ENCODE assay signal across 10 cellular contexts in the genomic region with DNA sequence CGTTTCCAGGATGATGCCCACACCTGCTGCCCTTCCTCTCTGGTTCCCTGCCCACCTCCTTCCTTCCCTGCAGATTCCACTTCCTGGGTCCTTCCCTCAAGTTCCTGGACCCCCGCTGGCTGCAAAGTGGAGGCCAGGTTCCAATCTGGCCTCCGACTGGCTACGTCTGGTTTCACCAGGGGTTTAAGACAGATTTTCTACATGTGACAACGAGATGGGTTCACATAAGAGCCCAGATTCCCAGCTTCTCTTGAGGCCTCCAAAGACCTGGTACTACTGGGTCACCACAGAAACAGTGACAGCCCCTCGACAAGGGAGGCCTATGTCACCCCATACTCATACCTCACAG. TPM values are rescaled to one million over a fixed set of nuclear protein-coding genes. Genes with fewer than 3 reads are reported as not detected.
DNase-seq lines count a peak whose midpoint lies in the region; ATAC-seq, FAIRE-seq and TF ChIP-seq lines count a peak whose summit lies in the region.
"Had no signal": no experiment of that assay in that cellular context is flagged by ENCODE, and none has a peak within 500 bp of the region (broad histone marks: within the 10 kb centered on the region; RNA-seq: fewer than 3 reads in every experiment).

No MANE protein-coding gene starts in this region.

- no peaks in the 10 kb centered on the region for H3K9me1 ChIP-seq in endothelial cell of umbilical vein (replicated peaks; ENCODE audit: control insufficient read depth, extremely low read depth, insufficient read depth, low read length)

- H3K36me3 Mint-ChIP-seq in CD8-positive, alpha-beta memory T cell = peaks cover 3 to 16% (median 3%) of the 10 kb centered on the region in 3 donors

- BruUV-seq in PC-9 (replicated peaks; lab: Mats Ljungman, UMichigan) (no TSS peak), endothelial cell of umbilical vein (replicated peaks; lab: Mats Ljungman, UMichigan) (no TSS peak)

- POLR2A ChIA-PET in CD8-positive, alpha-beta memory T cell (lab: Charles Lee) = no interaction called here
- POLR2A ChIA-PET in PC-9 (lab: Charles Lee; ENCODE audit: unreplicated experiment) (interaction anchor here (0.7 kb wide), 1 partner anchor 14 kb away, joined by 3 read pairs; no protein-coding TSS in a partner anchor), endothelial cell of umbilical vein (lab: Charles Lee) (no interaction called here), HEK293T (lab: Yijun Ruan, JAX) (interaction anchor here (1.5 kb wide), 1 partner anchor 16 kb away, joined by 4 read pairs; the partner anchor contains the start of gene SQSTM1)

- ATAC-seq in HG02840 (IDR thresholded peaks at IDR 0.05; ENCODE audit: low FRiP score, unreplicated experiment) = no peak

- H3K79me2 ChIP-seq in PC-9 (ENCODE audit: low read depth) = peaks cover 54% of the 10 kb centered on the region
- H3K79me2 ChIP-seq in endothelial cell of umbilical vein (ENCODE audit: control insufficient read depth, insufficient read depth, low read length) = peaks cover 33% of the 10 kb centered on the region

- H2AFZ ChIP-seq in PC-9 (no peak overlapping the region), endothelial cell of umbilical vein (ENCODE audit: low read depth, low read length) (no peak overlapping the region)

- no peak for DNase-seq in CD8-positive, alpha-beta memory T cell
- DNase-seq in PC-9 (no peak), endothelial cell of umbilical vein (ENCODE audit: low read depth, low spot score) (no peak), posterior vena cava (ENCODE audit: low spot score) (peak; percentile 56), HEK293T (ENCODE audit: extremely low spot score) (no peak), kidney tubule cell (ENCODE audit: low spot score) (no peak), dermis blood vessel endothelial cell (no peak)

- H4K20me1 ChIP-seq in PC-9 (ENCODE audit: insufficient read depth) (peaks cover 42% of the 10 kb centered on the region), endothelial cell of umbilical vein (replicated peaks; ENCODE audit: control insufficient read depth, extremely low read depth, insufficient read depth, low read length) (no peaks in the 10 kb centered on the region)

- FAIRE-seq in endothelial cell of umbilical vein (lab: Jason Lieb, UNC) = no peak

- intact Hi-C loops in PC-9 (cut with micrococcal nuclease; ENCODE audit: unreplicated experiment) (loop anchor here (10.0 kb wide), 1 partner anchor 100 kb away; the partner anchor contains the start of gene TBC1D9B), endothelial cell of umbilical vein (cut with micrococcal nuclease) (loop anchor here (1.0 to 5.0 kb wide), 2 partner anchors 54 to 268 kb away; partner anchors contain the start of genes MRNIP and RNF130), posterior vena cava (cut with DNase I) (no loop called here)

- H3K4me1 ChIP-seq in CD8-positive, alpha-beta memory T cell (ENCODE audit: insufficient read depth, low read length) = peaks cover 33% of the 10 kb centered on the region
- H3K4me1 ChIP-seq in PC-9 (replicated peaks; ENCODE audit: insufficient read depth) (peaks cover 40% of the 10 kb centered on the region), endothelial cell of umbilical vein (ENCODE audit: control insufficient read depth, extremely low read depth, insufficient read depth, low read length) (peaks cover 23% of the 10 kb centered on the region)

- no peak for TF ChIP-seq CTCF in PC-9 (conservative IDR thresholded peaks at IDR 0.05)
- TF ChIP-seq CTCF in endothelial cell of umbilical vein (IDR thresholded peaks at IDR 0.05; ENCODE audit: extremely low read depth in 1 of 2, insufficient read depth in 1 of 2, low read depth in 1 of 2, low read length in 2 of 2) = no peak

- H3K36me3 ChIP-seq in CD8-positive, alpha-beta memory T cell (ENCODE audit: insufficient read depth, low read length) = no peaks in the 10 kb centered on the region
- no peaks in the 10 kb centered on the region; the same call in none of the 2 replicates for H3K36me3 ChIP-seq in PC-9 (ENCODE audit: low read depth)
- H3K36me3 ChIP-seq in endothelial cell of umbilical vein (ENCODE audit: control insufficient read depth in 2 of 2, extremely low read depth in 1 of 2, insufficient read depth in 2 of 2, low read length in 2 of 2) = peaks cover 3 to 21% of the 10 kb centered on the region in 2 experiments

- peak overlapping the region; percentile 82 to 95 (median 86) for H3K4me3 Mint-ChIP-seq in CD8-positive, alpha-beta memory T cell

- H3K4me3 ChIP-seq in CD8-positive, alpha-beta memory T cell (ENCODE audit: low read length) = peak overlapping the region; percentile 24
- H3K4me3 ChIP-seq in PC-9 (peak overlapping the region; percentile 98; the same call in 1 of the 2 replicates), endothelial cell of umbilical vein (replicated peaks in 1 of 3; ENCODE audit: insufficient read depth in 1 of 3, low read depth in 1 of 3, low read length in 3 of 3) (peak overlapping the region in 1 of 3 experiments; percentile 5)

- H3K9me3 ChIP-seq in CD8-positive, alpha-beta memory T cell (ENCODE audit: low read length) = no peaks in the 10 kb centered on the region
- H3K9me3 ChIP-seq in PC-9 (ENCODE audit: insufficient read depth, low read depth) (no peaks in the 10 kb centered on the region), endothelial cell of umbilical vein (replicated peaks; ENCODE audit: control insufficient read depth, insufficient read depth, low read length) (no peaks in the 10 kb centered on the region)
- H3K9me3 ChIP-seq: tibial nerve had no signal

- H3K27me3 ChIP-seq in CD8-positive, alpha-beta memory T cell (ENCODE audit: insufficient read depth, low read length, poor library complexity, severe bottlenecking) = no peaks in the 10 kb centered on the region
- no peaks in the 10 kb centered on the region for H3K27me3 ChIP-seq in PC-9 (ENCODE audit: insufficient read depth, low read depth)
- H3K27me3 ChIP-seq in endothelial cell of umbilical vein (ENCODE audit: control insufficient read depth in 2 of 2, insufficient read depth in 2 of 2, low read length in 2 of 2) = no peaks in the 10 kb centered on the region
- H3K27me3 ChIP-seq: tibial nerve had no signal

- H3K27ac Mint-ChIP-seq in CD8-positive, alpha-beta memory T cell = peak overlapping the region in 4 of 8 donors; percentile 51 to 78 (median 73)

- H3K4me2 ChIP-seq in PC-9 = peak overlapping the region; percentile 97
- peak overlapping the region; percentile 71 for H3K4me2 ChIP-seq in endothelial cell of umbilical vein (ENCODE audit: insufficient read depth, low read length)

- H3K9me3 Mint-ChIP-seq in CD8-positive, alpha-beta memory T cell = peaks cover 0 to 4% (median 0%) of the 10 kb centered on the region in 5 donors

- CTCF ChIA-PET in CD8-positive, alpha-beta memory T cell (lab: Charles Lee) = no interaction called here
- CTCF ChIA-PET in PC-9 (lab: Charles Lee) = no interaction called here
- CTCF ChIA-PET in endothelial cell of umbilical vein (lab: Charles Lee) = no interaction called here
- CTCF ChIA-PET in HEK293T (lab: Yijun Ruan, JAX) = no interaction called here

- H3K4me1 Mint-ChIP-seq in CD8-positive, alpha-beta memory T cell = peaks cover 27 to 38% (median 28%) of the 10 kb centered on the region in 3 donors

- no peaks in the 10 kb centered on the region for H3K9me2 ChIP-seq in PC-9 (ENCODE audit: insufficient read depth)

- H3F3A ChIP-seq in PC-9 (ENCODE audit: insufficient read depth, low read depth) = peaks cover 30% of the 10 kb centered on the region

- no peak overlapping the region for H3K27ac ChIP-seq in CD8-positive, alpha-beta memory T cell (ENCODE audit: low read depth, low read length)
- H3K27ac ChIP-seq in PC-9 = no peak overlapping the region
- H3K27ac ChIP-seq in endothelial cell of umbilical vein (ENCODE audit: insufficient read depth, low read depth, low read length) = no peak overlapping the region

- no peak for TF ChIP-seq POLR2A in endothelial cell of umbilical vein (IDR thresholded peaks at IDR 0.05; ENCODE audit: low read depth, low read length)

- no peak overlapping the region for H3K9ac ChIP-seq in endothelial cell of umbilical vein (replicated peaks; ENCODE audit: extremely low read depth, insufficient read depth, low read length)

- dilution Hi-C loops in endothelial cell of umbilical vein (cut with MboI; ENCODE audit: extremely low pct_ligation_motif_present, low sequenced_read_pairs) = no loop called here

- no peaks in the 10 kb centered on the region for H3K27me3 Mint-ChIP-seq in CD8-positive, alpha-beta memory T cell

RNA-seq across cellular contexts. Expression of gene MGAT4B, which starts 2.1 kb away (rescaled TPM):
- 100 to 1,000 TPM in 1 of 2 experiments, 10 to 100 TPM in 1; 94.0 to 103 TPM for total RNA-seq in CD8-positive, alpha-beta memory T cell
- polyA plus RNA-seq in CD8-positive, alpha-beta memory T cell = 21.0 TPM
- total RNA-seq in PC-9 (2021) = 337 and 413 TPM in 2 replicates
- total RNA-seq in endothelial cell of umbilical vein = 226 and 243 TPM in 2 replicates
- polyA plus RNA-seq in endothelial cell of umbilical vein = 243 and 300 TPM in 2 replicates
- polyA plus RNA-seq in endothelial cell of umbilical vein (2011; cell fraction: cytosol; rRNA removed) = 227 and 229 TPM in 2 replicates
- polyA plus RNA-seq in endothelial cell of umbilical vein (2011; cell fraction: nucleus; rRNA removed) = 434 and 609 TPM in 2 replicates
- 211 and 221 TPM in 2 replicates for polyA plus RNA-seq in endothelial cell of umbilical vein (2012)
- polyA minus RNA-seq in endothelial cell of umbilical vein = 149 and 172 TPM in 2 replicates
- polyA minus RNA-seq in endothelial cell of umbilical vein (2011; cell fraction: cytosol; rRNA and poly(A)+ RNA removed) = 87.2 TPM
- 91.5 and 136 TPM in 2 replicates for polyA minus RNA-seq in endothelial cell of umbilical vein (2011; cell fraction: nucleus; rRNA and poly(A)+ RNA removed)
- total RNA-seq in posterior vena cava = 10 to 100 TPM; 54.6 to 62.8 TPM
- total RNA-seq in dermis blood vessel endothelial cell = 229 and 248 TPM in 2 replicates

RNA-seq across cellular contexts. Expression of gene LTC4S, which starts 10.8 kb away (rescaled TPM):
- total RNA-seq in CD8-positive, alpha-beta memory T cell = 1 to 10 TPM in 1 of 2 experiments, under 1 TPM in 1; 0.57 to 1.0 TPM
- 4.0 TPM for polyA plus RNA-seq in CD8-positive, alpha-beta memory T cell
- total RNA-seq in PC-9 (2021) (9.7 and 14.4 TPM in 2 replicates), endothelial cell of umbilical vein (0.88 and 0.95 TPM in 2 replicates), posterior vena cava (10 to 100 TPM; 19.7 to 20.3 TPM), dermis blood vessel endothelial cell (0.79 and 0.85 TPM in 2 replicates)
- 6.3 and 14.1 TPM in 2 replicates for polyA plus RNA-seq in endothelial cell of umbilical vein
- polyA plus RNA-seq in endothelial cell of umbilical vein (2011; cell fraction: cytosol; rRNA removed) = 0.98 and 1.7 TPM in 2 replicates
- 2.3 and 3.3 TPM in 2 replicates for polyA plus RNA-seq in endothelial cell of umbilical vein (2011; cell fraction: nucleus; rRNA removed)
- polyA plus RNA-seq in endothelial cell of umbilical vein (2012) = 1.0 TPM in 1 of 2 replicates, not detected in the other
- polyA minus RNA-seq in endothelial cell of umbilical vein = 0.49 TPM in 1 of 2 replicates, not detected in the other
- polyA minus RNA-seq in endothelial cell of umbilical vein (2011; cell fraction: cytosol; rRNA and poly(A)+ RNA removed) = not detected
- polyA minus RNA-seq in endothelial cell of umbilical vein (2011; cell fraction: nucleus; rRNA and poly(A)+ RNA removed) = not detected in 2 replicates
- total RNA-seq: M059J had no signal

RNA-seq across cellular contexts. Expression of gene SQSTM1, which starts 16.1 kb away (rescaled TPM):
- 100 to 1,000 TPM; 158 to 179 TPM for total RNA-seq in CD8-positive, alpha-beta memory T cell
- 212 TPM for polyA plus RNA-seq in CD8-positive, alpha-beta memory T cell
- 715 and 961 TPM in 2 replicates for total RNA-seq in PC-9 (2021)
- 316 and 346 TPM in 2 replicates for total RNA-seq in endothelial cell of umbilical vein
- 293 and 302 TPM in 2 replicates for polyA plus RNA-seq in endothelial cell of umbilical vein
- 161 and 215 TPM in 2 replicates for polyA plus RNA-seq in endothelial cell of umbilical vein (2011; cell fraction: cytosol; rRNA removed)
- polyA plus RNA-seq in endothelial cell of umbilical vein (2011; cell fraction: nucleus; rRNA removed) = 318 and 450 TPM in 2 replicates
- polyA plus RNA-seq in endothelial cell of umbilical vein (2012) = 253 and 324 TPM in 2 replicates
- polyA minus RNA-seq in endothelial cell of umbilical vein = 329 and 383 TPM in 2 replicates
- 322 TPM for polyA minus RNA-seq in endothelial cell of umbilical vein (2011; cell fraction: cytosol; rRNA and poly(A)+ RNA removed)
- 164 and 528 TPM in 2 replicates for polyA minus RNA-seq in endothelial cell of umbilical vein (2011; cell fraction: nucleus; rRNA and poly(A)+ RNA removed)
- 100 to 1,000 TPM; 245 to 333 TPM for total RNA-seq in posterior vena cava
- total RNA-seq in dermis blood vessel endothelial cell = 644 and 1,006 TPM in 2 replicates

RNA-seq across cellular contexts. Expression of gene MRNIP, which starts 54.0 kb away (rescaled TPM):
- 10 to 100 TPM; 23.9 to 27.2 TPM for total RNA-seq in CD8-positive, alpha-beta memory T cell
- polyA plus RNA-seq in CD8-positive, alpha-beta memory T cell = 17.7 TPM
- total RNA-seq in PC-9 (2021) = 39.9 and 54.0 TPM in 2 replicates
- total RNA-seq in endothelial cell of umbilical vein = 17.6 and 19.1 TPM in 2 replicates
- polyA plus RNA-seq in endothelial cell of umbilical vein = 16.4 and 17.1 TPM in 2 replicates
- polyA plus RNA-seq in endothelial cell of umbilical vein (2011; cell fraction: cytosol; rRNA removed) = 7.8 and 10.3 TPM in 2 replicates
- 118 and 121 TPM in 2 replicates for polyA plus RNA-seq in endothelial cell of umbilical vein (2011; cell fraction: nucleus; rRNA removed)
- polyA plus RNA-seq in endothelial cell of umbilical vein (2012) = 18.5 and 19.7 TPM in 2 replicates
- polyA minus RNA-seq in endothelial cell of umbilical vein = 16.5 and 26.7 TPM in 2 replicates
- polyA minus RNA-seq in endothelial cell of umbilical vein (2011; cell fraction: cytosol; rRNA and poly(A)+ RNA removed) = 3.3 TPM
- polyA minus RNA-seq in endothelial cell of umbilical vein (2011; cell fraction: nucleus; rRNA and poly(A)+ RNA removed) = 14.5 and 24.5 TPM in 2 replicates
- 10 to 100 TPM; 17.3 to 20.1 TPM for total RNA-seq in posterior vena cava
- 8.2 and 11.9 TPM in 2 replicates for total RNA-seq in dermis blood vessel endothelial cell

Comparison
In these comparisons a context has a peak if more than half of its experiments do, and no peak if none do; other contexts are left out.
1. POLR2A ChIA-PET loops: an anchor here in PC-9 (0.7 kb wide) and HEK293T (1.5 kb wide); none called in CD8-positive, alpha-beta memory T cell and endothelial cell of umbilical vein.
2. intact Hi-C loops: an anchor here in PC-9 (10.0 kb wide) and endothelial cell of umbilical vein (1.0 to 5.0 kb wide); none called in posterior vena cava.